ENCODE assay signal across 28 cellular contexts in the genomic region with DNA sequence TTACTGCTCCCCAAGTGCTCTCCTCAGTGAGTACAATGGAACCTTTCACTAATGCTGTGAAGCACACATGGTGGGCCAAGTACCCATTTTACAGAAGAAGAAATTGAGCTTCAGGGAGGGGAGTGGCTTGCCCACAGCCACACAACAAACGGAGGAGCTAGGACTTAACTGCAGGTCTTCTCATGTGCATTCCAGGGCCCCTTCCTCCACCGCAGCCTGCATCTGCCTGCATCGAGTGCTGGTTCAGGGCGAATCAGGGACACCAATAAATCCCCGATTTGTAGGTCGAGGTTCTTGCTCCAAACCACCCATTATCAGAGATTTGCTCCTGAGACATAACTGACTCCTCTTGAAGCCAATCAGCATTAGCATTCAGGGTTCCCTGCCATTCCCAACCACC.
"Had no signal": no experiment of that assay in that cellular context is flagged by ENCODE, and none has a peak within 500 bp of the region (broad histone marks: within the 10 kb centered on the region; RNA-seq: fewer than 3 reads in every experiment).

No MANE protein-coding gene starts in this region.

- H3K27ac ChIP-seq: adrenal gland, body of pancreas, epithelial cell of prostate, esophagus squamous epithelium, gastroesophageal sphincter had no signal

- H3K4me1 ChIP-seq: adrenal gland, body of pancreas, esophagus squamous epithelium had no signal

- H3K27me3 ChIP-seq: adrenal gland, body of pancreas, esophagus squamous epithelium, gastroesophageal sphincter had no signal

- DNase-seq: activated CD4-positive, alpha-beta memory T cell treated with anti-CD3 and anti-CD28 coated beads for 36 hours; activated CD4-positive, alpha-beta T cell treated with anti-CD3 and anti-CD28 coated beads for 36 hours; activated CD4-positive, alpha-beta T cell treated with anti-CD3 and anti-CD28 coated beads, Interleukin-2, amount 10 ng/mL, durations not matched to agents 24 days and 14 days; activated CD4-positive, CD25-positive, alpha-beta regulatory T cell; activated CD4-positive, CD25-positive, alpha-beta regulatory T cell treated with anti-CD3 and anti-CD28 coated beads, Interleukin-2, amount 50 U/mL, for 72 hours; activated CD8-positive, alpha-beta memory T cell treated with anti-CD3 and anti-CD28 coated beads, Interleukin-2, amount 10 ng/mL, durations not matched to agents 7 days and 5 days; activated CD8-positive, alpha-beta memory T cell treated with anti-CD3 and anti-CD28 coated beads, Interleukin-2, amount 50 U/mL, for 4 hours; activated CD8-positive, alpha-beta T cell treated with anti-CD3 and anti-CD28 coated beads, Interleukin-2, amount 10 ng/mL, durations not matched to agents 7 days and 5 days; activated effector memory CD4-positive, alpha-beta T cell treated with anti-CD3 and anti-CD28 coated beads, Interleukin-2, amount 50 U/mL, for 16 hours; activated naive CD4-positive, alpha-beta T cell treated with anti-CD3 and anti-CD28 coated beads for 36 hours; activated naive CD8-positive, alpha-beta T cell treated with anti-CD3 and anti-CD28 coated beads for 36 hours; activated naive CD8-positive, alpha-beta T cell treated with anti-CD3 and anti-CD28 coated beads, Interleukin-2, amount 50 U/mL, for 24 hours; activated T-cell treated with anti-CD3 and anti-CD28 coated beads, Interleukin-2, amount 50 U/mL, for 1 hour; activated T-cell treated with anti-CD3 and anti-CD28 coated beads, Interleukin-2, amount 50 U/mL, for 48 hours; adrenal gland; amygdala; aorta; body of pancreas; central memory CD4-positive, alpha-beta T cell; cortex of kidney; dermis blood vessel endothelial cell; effector CD8-positive, alpha-beta T cell; esophagus squamous epithelium; foreskin melanocyte; T-helper 1 cell; T-helper 2 cell had no signal

- H3K36me3 ChIP-seq: adrenal gland, esophagus squamous epithelium, gastroesophageal sphincter had no signal

- H3K9me3 ChIP-seq: adrenal gland, body of pancreas, esophagus squamous epithelium, gastroesophageal sphincter had no signal

- H3K4me3 ChIP-seq: adrenal gland, body of pancreas, esophagus squamous epithelium, gastroesophageal sphincter had no signal

- ATAC-seq: activated CD4-positive, alpha-beta T cell treated with anti-CD3 and anti-CD28 coated beads for 36 hours; activated CD8-positive, alpha-beta memory T cell treated with anti-CD3 and anti-CD28 coated beads, Interleukin-2, amount 10 ng/mL, durations not matched to agents 7 days and 5 days; activated CD8-positive, alpha-beta T cell treated with anti-CD3 and anti-CD28 coated beads, Interleukin-2, amount 10 ng/mL, durations not matched to agents 7 days and 5 days; activated naive CD8-positive, alpha-beta T cell treated with anti-CD3 and anti-CD28 coated beads, Interleukin-2, amount 50 U/mL, for 24 hours; body of pancreas; gastroesophageal sphincter had no signal
